Comparison of ENCODE assay signal across 16 cellular contexts in genomic region chr21:14613496-14613895, GRCh38.
DNase-seq lines count a peak whose midpoint lies in the region; ATAC-seq, FAIRE-seq and TF ChIP-seq lines count a peak whose summit lies in the region.
"Had no signal": no experiment of that assay in that cellular context is flagged by ENCODE, and none has a peak within 500 bp of the region (broad histone marks: within the 10 kb centered on the region; RNA-seq: fewer than 3 reads in every experiment).

No MANE protein-coding gene starts in this region.

- intact Hi-C loops in pancreas (cut with DNase I), result no loop called here

- H3K4me1 ChIP-seq in HUES64 (ENCODE audit: insufficient read depth, low read length) (peaks cover 61% of the 10 kb centered on the region), pancreas (no peaks in the 10 kb centered on the region)

- H3K36me3 ChIP-seq in HUES64 (ENCODE audit: insufficient read depth, low read length), result peaks cover 8% of the 10 kb centered on the region; the same call in 1 of the 2 replicates
- H3K36me3 ChIP-seq in pancreas, result no peaks in the 10 kb centered on the region

- ATAC-seq in pancreas (no peak), GM21360 (IDR thresholded peaks at IDR 0.05; ENCODE audit: unreplicated experiment) (no peak)
- ATAC-seq: GM12878, HepG2 had no signal

- DNase-seq in fibroblast of pulmonary artery (ENCODE audit: low read depth), result peak; percentile 24
- no peak for DNase-seq in pancreas
- DNase-seq in GM12891 (ENCODE audit: insufficient read length, low spot score), result no peak
- DNase-seq in AML-193 (lab: John Stamatoyannopoulos, UW), result no peak
- DNase-seq: 8988T; ACHN; C1 segment of cervical spinal cord; Calu3; CD4-positive, alpha-beta T cell; DMS 273 treated with DMSO at 0.1 percent for 48 hours had no signal

- H3K9me3 ChIP-seq in HUES64 (ENCODE audit: insufficient read depth, low read depth, low read length) (peaks cover 11% of the 10 kb centered on the region), pancreas (no peaks in the 10 kb centered on the region)

- FAIRE-seq in G401.6 (lab: Jason Lieb, UNC), result peak; percentile 3
- FAIRE-seq in pancreas (lab: Jason Lieb, UNC), result peak; percentile 29
- FAIRE-seq in GM12891 (lab: Jason Lieb, UNC), result no peak
- FAIRE-seq: GM12878, H54, HepG2 had no signal

- H3K4me3 ChIP-seq in HUES64 (ENCODE audit: low read length) (no peak overlapping the region), fibroblast of pulmonary artery (replicated peaks; ENCODE audit: low read depth, low read length) (no peak overlapping the region), pancreas (no peak overlapping the region)
- H3K4me3 ChIP-seq: GM12878 had no signal

- H3K27ac ChIP-seq in HUES64 (ENCODE audit: low read depth, low read length) (peak overlapping the region; percentile 96), pancreas (no peak overlapping the region)

- H3K27me3 ChIP-seq in HUES64 (ENCODE audit: insufficient read depth, low read length) (no peaks in the 10 kb centered on the region), pancreas (no peaks in the 10 kb centered on the region)

- no peak for TF ChIP-seq POLR2A in GM12891 (IDR thresholded peaks at IDR 0.05; ENCODE audit: low read depth, low read length)

- WGBS in HUES64, result no CpG with 5 or more reads among the region's 1 CpG
- 72 to 79% methylated on average over 1 of the region's 1 CpG for WGBS in pancreas, 2 donors

- H3K9ac ChIP-seq in HUES64 (ENCODE audit: low read depth, low read length), result no peak overlapping the region

- TF ChIP-seq CTCF in fibroblast of pulmonary artery (IDR thresholded peaks at IDR 0.05; ENCODE audit: low read length, missing control alignments) (no peak), pancreas (IDR thresholded peaks at IDR 0.05) (no peak)

TF ChIP-seq in GM12891, 5 proteins besides CTCF, POLR2A, EP300 and RAD21:
- TF ChIP-seq PAX5 (IDR thresholded peaks at IDR 0.05; ENCODE audit: insufficient read depth, low read length, severe bottlenecking) (no peak), TAF1 (IDR thresholded peaks at IDR 0.05; ENCODE audit: low read depth, low read length) (no peak), SPI1 (IDR thresholded peaks at IDR 0.05; ENCODE audit: low read depth, low read length) (no peak), POLR2AphosphoS5 (IDR thresholded peaks at IDR 0.05; ENCODE audit: low read depth, low read length) (no peak), POU2F2 (IDR thresholded peaks at IDR 0.05; ENCODE audit: low read depth, low read length) (no peak)
